9 cellular contexts compared by ENCODE assay signal in the genomic region with DNA sequence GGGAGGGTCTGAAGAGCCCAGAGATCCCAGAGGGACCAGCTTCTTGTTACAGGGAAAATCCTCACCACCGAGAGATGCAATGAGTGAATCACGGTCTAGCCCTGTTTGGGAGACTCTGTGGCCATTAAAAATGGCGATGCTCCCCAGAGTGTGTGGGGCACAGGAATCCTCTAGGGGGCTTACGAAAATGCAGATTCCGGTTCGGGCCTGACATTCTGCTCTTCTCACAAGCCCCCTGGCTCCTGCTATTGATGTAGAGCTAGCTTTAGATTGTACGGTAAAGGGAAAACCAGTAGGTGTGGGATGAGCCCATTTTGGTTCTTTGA. TPM values are rescaled to one million over a fixed set of nuclear protein-coding genes. Genes with fewer than 3 reads are reported as not detected.
DNase-seq lines count a peak whose midpoint lies in the region; ATAC-seq and TF ChIP-seq lines count a peak whose summit lies in the region.
"Had no signal": no experiment of that assay in that cellular context is flagged by ENCODE, and none has a peak within 500 bp of the region (broad histone marks: within the 10 kb centered on the region; RNA-seq: fewer than 3 reads in every experiment).

No MANE protein-coding gene starts in this region.

- H3K36me3 ChIP-seq in rectal smooth muscle tissue (ENCODE audit: control insufficient read depth, insufficient read depth, low read length), result no peaks in the 10 kb centered on the region
- no peaks in the 10 kb centered on the region for H3K36me3 ChIP-seq in esophagus squamous epithelium

- TF ChIP-seq POLR2A in esophagus squamous epithelium (IDR thresholded peaks at IDR 0.05), result no peak

- no peaks in the 10 kb centered on the region for H3K9me3 ChIP-seq in esophagus squamous epithelium

- peak; percentile 37; the same call in 2 of the 3 replicates for ATAC-seq in SK-N-SH treated with all-trans-retinoic acid at 6 μM for 48 hours
- no peak for ATAC-seq in GM21367 (IDR thresholded peaks at IDR 0.05; ENCODE audit: unreplicated experiment)
- ATAC-seq: HCT116 had no signal

- H3K27me3 ChIP-seq in rectal smooth muscle tissue (ENCODE audit: control insufficient read depth, insufficient read depth, low read length) (peaks cover 13% of the 10 kb centered on the region), esophagus squamous epithelium (peaks cover 0 to 98% (median 0%) of the 10 kb centered on the region in 4 donors)

- no peak for DNase-seq in GM12864 (ENCODE audit: low read depth)
- peak; percentile 27 for DNase-seq in fibroblast of peridontal ligament (ENCODE audit: extremely low read depth)
- no peak for DNase-seq in T-helper 1 cell
- DNase-seq in esophagus squamous epithelium (lab: John Stamatoyannopoulos, UW), result no peak
- DNase-seq in nucleus accumbens (lab: John Stamatoyannopoulos, UW), result no peak

- intact Hi-C loops in esophagus squamous epithelium (cut with DNase I), result no loop called here

- TF ChIP-seq CTCF in GM12864 (IDR thresholded peaks at IDR 0.05; ENCODE audit: low read depth, low read length, missing control alignments) (peak; percentile 21), esophagus squamous epithelium (IDR thresholded peaks at IDR 0.05) (no peak)

- H3K9ac ChIP-seq in rectal smooth muscle tissue (ENCODE audit: low read length), result no peak overlapping the region

- no peak overlapping the region for H3K27ac ChIP-seq in rectal smooth muscle tissue (ENCODE audit: low read depth, low read length)
- H3K27ac ChIP-seq in esophagus squamous epithelium, result no peak overlapping the region

- H3K4me3 ChIP-seq in GM12864 (ENCODE audit: low read depth, low read length), result no peak overlapping the region
- H3K4me3 ChIP-seq in rectal smooth muscle tissue (ENCODE audit: low read length), result peak overlapping the region; percentile 29
- peak overlapping the region in 2 of 4 donors; percentile 51 for H3K4me3 ChIP-seq in esophagus squamous epithelium

- 31 to 46% methylated on average over 7 of the region's 7 CpGs for WGBS in esophagus squamous epithelium, 2 donors

- H3K4me1 ChIP-seq in rectal smooth muscle tissue (ENCODE audit: control insufficient read depth, insufficient read depth, low read length) (no peaks in the 10 kb centered on the region), esophagus squamous epithelium (peaks cover 10 to 24% (median 20%) of the 10 kb centered on the region in 3 donors)

TF ChIP-seq in SK-N-SH treated with all-trans-retinoic acid at 6 μM for 48 hours, 23 proteins besides CTCF, POLR2A, EP300 and RAD21:
- no peak for TF ChIP-seq POU6F1 (CRISPR knock-in tag; IDR thresholded peaks at IDR 0.05; ENCODE audit: borderline replicate concordance, low read depth)
- no peak for TF ChIP-seq CSDC2 (CRISPR knock-in tag; IDR thresholded peaks at IDR 0.05)
- no peak for TF ChIP-seq BACH2 (CRISPR knock-in tag; IDR thresholded peaks at IDR 0.05; ENCODE audit: borderline replicate concordance)
- no peak for TF ChIP-seq ZNF565 (CRISPR knock-in tag; conservative IDR thresholded peaks at IDR 0.05; ENCODE audit: low read depth)
- no peak for TF ChIP-seq SNAI2 (CRISPR knock-in tag; IDR thresholded peaks at IDR 0.05)
- TF ChIP-seq ZFP30 (CRISPR knock-in tag; IDR thresholded peaks at IDR 0.05), result no peak
- TF ChIP-seq TSHZ2 (CRISPR knock-in tag; IDR thresholded peaks at IDR 0.05), result no peak
- TF ChIP-seq ARNTL (CRISPR knock-in tag; IDR thresholded peaks at IDR 0.05; ENCODE audit: borderline replicate concordance, low read depth), result no peak
- no peak for TF ChIP-seq ZNF70 (CRISPR knock-in tag; IDR thresholded peaks at IDR 0.05)
- TF ChIP-seq, protein P1, sequence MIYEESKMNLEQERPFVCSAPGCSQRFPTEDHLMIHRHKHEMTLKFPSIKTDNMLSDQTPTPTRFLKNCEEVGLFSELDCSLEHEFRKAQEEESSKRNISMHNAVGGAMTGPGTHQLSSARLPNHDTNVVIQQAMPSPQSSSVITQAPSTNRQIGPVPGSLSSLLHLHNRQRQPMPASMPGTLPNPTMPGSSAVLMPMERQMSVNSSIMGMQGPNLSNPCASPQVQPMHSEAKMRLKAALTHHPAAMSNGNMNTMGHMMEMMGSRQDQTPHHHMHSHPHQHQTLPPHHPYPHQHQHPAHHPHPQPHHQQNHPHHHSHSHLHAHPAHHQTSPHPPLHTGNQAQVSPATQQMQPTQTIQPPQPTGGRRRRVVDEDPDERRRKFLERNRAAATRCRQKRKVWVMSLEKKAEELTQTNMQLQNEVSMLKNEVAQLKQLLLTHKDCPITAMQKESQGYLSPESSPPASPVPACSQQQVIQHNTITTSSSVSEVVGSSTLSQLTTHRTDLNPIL (CRISPR knock-in tag; IDR thresholded peaks at IDR 0.05; ENCODE audit: low read depth), result no peak
- no peak for TF ChIP-seq TCF4 (CRISPR knock-in tag; IDR thresholded peaks at IDR 0.05; ENCODE audit: borderline replicate concordance)
- no peak for TF ChIP-seq ZFP3 (CRISPR knock-in tag; IDR thresholded peaks at IDR 0.05)
- TF ChIP-seq PATZ1 (CRISPR knock-in tag; IDR thresholded peaks at IDR 0.05; ENCODE audit: borderline replicate concordance), result no peak
- TF ChIP-seq, protein P2, sequence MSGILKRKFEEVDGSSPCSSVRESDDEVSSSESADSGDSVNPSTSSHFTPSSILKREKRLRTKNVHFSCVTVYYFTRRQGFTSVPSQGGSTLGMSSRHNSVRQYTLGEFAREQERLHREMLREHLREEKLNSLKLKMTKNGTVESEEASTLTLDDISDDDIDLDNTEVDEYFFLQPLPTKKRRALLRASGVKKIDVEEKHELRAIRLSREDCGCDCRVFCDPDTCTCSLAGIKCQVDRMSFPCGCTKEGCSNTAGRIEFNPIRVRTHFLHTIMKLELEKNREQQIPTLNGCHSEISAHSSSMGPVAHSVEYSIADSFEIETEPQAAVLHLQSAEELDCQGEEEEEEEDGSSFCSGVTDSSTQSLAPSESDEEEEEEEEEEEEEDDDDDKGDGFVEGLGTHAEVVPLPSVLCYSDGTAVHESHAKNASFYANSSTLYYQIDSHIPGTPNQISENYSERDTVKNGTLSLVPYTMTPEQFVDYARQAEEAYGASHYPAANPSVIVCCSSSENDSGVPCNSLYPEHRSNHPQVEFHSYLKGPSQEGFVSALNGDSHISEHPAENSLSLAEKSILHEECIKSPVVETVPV (CRISPR knock-in tag; IDR thresholded peaks at IDR 0.05), result no peak
- no peak for TF ChIP-seq OSR1 (CRISPR knock-in tag; IDR thresholded peaks at IDR 0.05)
TF ChIP-seq in SK-N-SH treated with all-trans-retinoic acid at 6 μM for 48 hours: peak in this region for 0.

RNA-seq across cellular contexts. Expression of gene EPHB3, which starts 35.5 kb away (rescaled TPM):
- total RNA-seq in esophagus squamous epithelium, result 10 to 100 TPM; 14.7 to 58.1 (median 33.1) TPM
